12 cellular contexts compared by ENCODE assay signal in genomic region chrY:13017498-13017897, GRCh38.
DNase-seq lines count a peak whose midpoint lies in the region; ATAC-seq and TF ChIP-seq lines count a peak whose summit lies in the region.
"Had no signal": no experiment of that assay in that cellular context is flagged by ENCODE, and none has a peak within 500 bp of the region (broad histone marks: within the 10 kb centered on the region; RNA-seq: fewer than 3 reads in every experiment).

No MANE protein-coding gene starts in this region.

- H3K9me3 ChIP-seq in MG63: no peaks in the 10 kb centered on the region
- H3K9me3 ChIP-seq: HAP-1 had no signal

- no peaks in the 10 kb centered on the region for H3K36me3 ChIP-seq in MG63
- H3K36me3 ChIP-seq: HAP-1 had no signal

- peak; percentile 68 for DNase-seq in EH (ENCODE audit: low read depth)
- DNase-seq in MG63: peak; percentile 12
- peak; percentile 9 to 14 for DNase-seq in foreskin fibroblast
- DNase-seq in DMS 273 (lab: John Stamatoyannopoulos, UW; ENCODE audit: unreplicated experiment): no peak
- DNase-seq in NCI-H2029 (lab: John Stamatoyannopoulos, UW): no peak
- no peak for DNase-seq in stimulated activated CD4-positive, alpha-beta T cell treated with anti-CD3 and anti-CD28 coated beads, Interleukin-15, amount 100 ng/mL, for 24 hours
- DNase-seq: CD8-positive, alpha-beta T cell; COR-L47; DND-41; KG1 had no signal

- no peak for TF ChIP-seq CTCF in foreskin fibroblast (IDR thresholded peaks at IDR 0.05; ENCODE audit: low read depth, low read length)

- no peaks in the 10 kb centered on the region for H3K27me3 ChIP-seq in MG63

- H3K4me3 ChIP-seq in MG63 (no peak overlapping the region), foreskin fibroblast (ENCODE audit: low read depth in 1 of 2, low read length in 2 of 2) (no peak overlapping the region)
- H3K4me3 ChIP-seq: HAP-1 had no signal

- ATAC-seq in GM18868 (IDR thresholded peaks at IDR 0.05; ENCODE audit: unreplicated experiment): no peak
- ATAC-seq: CD8-positive, alpha-beta T cell had no signal

Comparison
In these comparisons a context has a peak if more than half of its experiments do, and no peak if none do; other contexts are left out.
1. DNase-seq: peak in EH (single experiment), MG63 (single experiment) and foreskin fibroblast (2 of 2); none in DMS 273 (single experiment), NCI-H2029 (single experiment) and stimulated activated CD4-positive, alpha-beta T cell treated with anti-CD3 and anti-CD28 coated beads, Interleukin-15, amount 100 ng/mL, for 24 hours (single experiment).